Comparison of ENCODE assay signal across 22 cellular contexts in the genomic region with DNA sequence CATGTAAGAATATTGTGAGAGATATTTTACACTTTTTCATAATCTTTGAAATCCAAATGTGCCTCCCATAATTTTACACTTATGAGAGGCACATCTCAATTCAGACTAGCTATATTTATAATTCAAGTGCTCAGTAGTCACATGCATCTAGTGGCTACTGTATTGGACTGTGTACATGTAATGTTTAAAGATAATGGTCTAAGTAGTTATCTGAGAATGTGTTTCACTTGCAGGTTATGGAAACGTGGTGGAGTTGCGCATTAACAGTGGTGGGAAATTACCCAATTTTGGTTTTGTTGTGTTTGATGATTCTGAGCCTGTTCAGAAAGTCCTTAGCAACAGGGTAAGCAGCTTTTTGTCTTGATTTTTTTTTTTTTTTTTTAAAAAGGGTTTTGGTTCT. TPM values are rescaled to one million over a fixed set of nuclear protein-coding genes. Genes with fewer than 3 reads are reported as not detected.
DNase-seq lines count a peak whose midpoint lies in the region; ATAC-seq and TF ChIP-seq lines count a peak whose summit lies in the region.
"Had no signal": no experiment of that assay in that cellular context is flagged by ENCODE, and none has a peak within 500 bp of the region (broad histone marks: within the 10 kb centered on the region; RNA-seq: fewer than 3 reads in every experiment).

No MANE protein-coding gene starts in this region.

- H3K4me3 ChIP-seq in osteoblast (ENCODE audit: insufficient read depth, low read length): no peak overlapping the region
- H3K4me3 ChIP-seq: ascending aorta, prostate gland, suprapubic skin had no signal

- no peak overlapping the region for H2AFZ ChIP-seq in osteoblast (ENCODE audit: low read length)

- no peak for ATAC-seq in stimulated activated naive CD8-positive, alpha-beta T cell treated with anti-CD3 and anti-CD28 coated beads, Interleukin-15, Interleukin-2, amounts not matched to agents 100 U/mL and 50 U/mL, for 24 hours
- peak; percentile 70 for ATAC-seq in HG03354 (IDR thresholded peaks at IDR 0.05; ENCODE audit: poor library complexity, severe bottlenecking, unreplicated experiment)
- no peak for ATAC-seq in HG03442 (IDR thresholded peaks at IDR 0.05; ENCODE audit: unreplicated experiment)
- ATAC-seq: HCT116, left colon had no signal

- no peaks in the 10 kb centered on the region for H3K9me3 ChIP-seq in osteoblast (ENCODE audit: low read depth, low read length)
- H3K9me3 ChIP-seq: ascending aorta, prostate gland, SK-N-SH, suprapubic skin had no signal

- no peak overlapping the region for H3K27ac ChIP-seq in osteoblast (ENCODE audit: low read depth, low read length)
- H3K27ac ChIP-seq: ascending aorta, C4-2B, epithelial cell of prostate, prostate gland, suprapubic skin, VCaP had no signal

- no peaks in the 10 kb centered on the region for H3K9me3 Mint-ChIP-seq in stimulated activated naive CD8-positive, alpha-beta T cell treated with anti-CD3 and anti-CD28 coated beads, Interleukin-15, Interleukin-2, amounts not matched to agents 100 ng/mL and 50 ng/mL, for 24 hours
- H3K9me3 Mint-ChIP-seq: activated naive CD4-positive, alpha-beta T cell treated with anti-CD3 and anti-CD28 coated beads for 36 hours; nephron had no signal

- H3K36me3 Mint-ChIP-seq in stimulated activated naive CD8-positive, alpha-beta T cell treated with anti-CD3 and anti-CD28 coated beads, Interleukin-15, Interleukin-2, amounts not matched to agents 100 ng/mL and 50 ng/mL, for 24 hours (ENCODE audit: low read depth): peaks cover 87% of the 10 kb centered on the region

- intact Hi-C loops in posterior vena cava (cut with DNase I): no loop called here

- TF ChIP-seq CTCF in osteoblast (IDR thresholded peaks at IDR 0.05; ENCODE audit: extremely low read depth, low read depth, low read length): no peak

- H3K4me1 ChIP-seq in osteoblast (ENCODE audit: insufficient read depth, low read length): peaks cover 30% of the 10 kb centered on the region
- H3K4me1 ChIP-seq: ascending aorta, prostate gland had no signal

- H3K36me3 ChIP-seq in osteoblast (ENCODE audit: insufficient read depth, low read length): peaks cover 85% of the 10 kb centered on the region

- peak overlapping the region; percentile 77 for H3K27ac Mint-ChIP-seq in stimulated activated naive CD8-positive, alpha-beta T cell treated with anti-CD3 and anti-CD28 coated beads, Interleukin-15, Interleukin-2, amounts not matched to agents 100 ng/mL and 50 ng/mL, for 24 hours
- H3K27ac Mint-ChIP-seq: activated naive CD4-positive, alpha-beta T cell treated with anti-CD3 and anti-CD28 coated beads for 36 hours; nephron had no signal

- H3K27me3 Mint-ChIP-seq in stimulated activated naive CD8-positive, alpha-beta T cell treated with anti-CD3 and anti-CD28 coated beads, Interleukin-15, Interleukin-2, amounts not matched to agents 100 ng/mL and 50 ng/mL, for 24 hours: no peaks in the 10 kb centered on the region

- H3K79me2 ChIP-seq in osteoblast (ENCODE audit: insufficient read depth, low read length): peaks cover 50% of the 10 kb centered on the region

- H3K4me3 Mint-ChIP-seq in stimulated activated naive CD8-positive, alpha-beta T cell treated with anti-CD3 and anti-CD28 coated beads, Interleukin-15, Interleukin-2, amounts not matched to agents 100 ng/mL and 50 ng/mL, for 24 hours: no peak overlapping the region
- H3K4me3 Mint-ChIP-seq: activated naive CD4-positive, alpha-beta T cell treated with anti-CD3 and anti-CD28 coated beads for 36 hours; nephron had no signal

- no peak overlapping the region for H3K4me2 ChIP-seq in osteoblast (ENCODE audit: insufficient read depth, low read length)
- H3K4me2 ChIP-seq: SK-N-SH had no signal

- H3K27me3 ChIP-seq in osteoblast (ENCODE audit: insufficient read depth, low read length): no peaks in the 10 kb centered on the region
- H3K27me3 ChIP-seq: ascending aorta, suprapubic skin had no signal

- no peak for DNase-seq in stimulated activated naive CD8-positive, alpha-beta T cell treated with anti-CD3 and anti-CD28 coated beads, Interleukin-15, Interleukin-2, amounts not matched to agents 100 U/mL and 50 U/mL, for 24 hours
- DNase-seq in amniotic epithelial cell (ENCODE audit: low read depth): peak; percentile 45
- no peak for DNase-seq in posterior vena cava (ENCODE audit: low spot score)
- DNase-seq in osteoblast (ENCODE audit: insufficient read length, low spot score, missing footprints): no peak
- DNase-seq: activated naive CD4-positive, alpha-beta T cell treated with anti-CD3 and anti-CD28 coated beads for 36 hours; activated T-cell treated with anti-CD3 and anti-CD28 coated beads for 4 hours; foreskin fibroblast; left colon; NCI-H1436; NCI-H510A treated with DMSO at 0.1 percent for 48 hours; SK-N-SH had no signal

- peaks cover 54% of the 10 kb centered on the region for H4K20me1 ChIP-seq in osteoblast (ENCODE audit: insufficient read depth, low read length)

- peaks cover 60% of the 10 kb centered on the region for H3K4me1 Mint-ChIP-seq in stimulated activated naive CD8-positive, alpha-beta T cell treated with anti-CD3 and anti-CD28 coated beads, Interleukin-15, Interleukin-2, amounts not matched to agents 100 ng/mL and 50 ng/mL, for 24 hours (ENCODE audit: low read depth)

RNA-seq across cellular contexts. Expression of a gene that starts 28.8 kb away (rescaled TPM):
- total RNA-seq in posterior vena cava (100 to 1,000 TPM; 117 to 130 TPM), osteoblast (121 and 145 TPM in 2 replicates)

RNA-seq across cellular contexts. Expression of a gene that starts 42.1 kb away (rescaled TPM):
- total RNA-seq in posterior vena cava (10 to 100 TPM; 62.8 to 68.6 TPM), osteoblast (52.8 and 54.2 TPM in 2 replicates)
